Comparison of ENCODE assay signal across 27 cellular contexts in the genomic region with DNA sequence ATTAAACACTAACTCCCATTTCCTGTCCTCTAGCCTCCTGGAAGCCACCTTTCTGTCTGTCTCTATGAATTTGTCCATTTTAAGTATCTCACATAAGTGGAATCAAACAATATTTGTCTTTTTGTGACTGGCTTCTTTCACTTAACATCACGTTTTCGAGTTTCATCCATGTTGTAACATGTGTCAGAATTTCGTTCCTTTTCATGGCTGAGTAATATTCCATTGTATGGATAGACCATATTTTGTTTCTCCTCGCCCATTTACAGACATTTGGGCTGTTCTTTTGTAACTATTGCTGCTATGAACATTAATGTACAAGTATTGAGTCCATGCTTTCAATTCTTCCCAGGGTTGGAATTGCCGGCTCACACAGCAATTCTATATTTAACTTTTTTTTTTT. TPM values are rescaled to one million over a fixed set of nuclear protein-coding genes. Genes with fewer than 3 reads are reported as not detected.
A peak's percentile ranks its signal among the peaks of the same experiment; 100 is the strongest.
DNase-seq lines count a peak whose midpoint lies in the region; ATAC-seq, FAIRE-seq and TF ChIP-seq lines count a peak whose summit lies in the region.
"Had no signal": no experiment of that assay in that cellular context is flagged by ENCODE, and none has a peak within 500 bp of the region (broad histone marks: within the 10 kb centered on the region; RNA-seq: fewer than 3 reads in every experiment).

No MANE protein-coding gene starts in this region.

- H2AFZ ChIP-seq in GM12878 (ENCODE audit: control insufficient read depth, low read depth, low read length) (no peak overlapping the region), H1 (ENCODE audit: low read length) (no peak overlapping the region)

- H3K9me3 ChIP-seq in HEK293 (ENCODE audit: control insufficient read depth, insufficient read depth, low read depth, low read length), result no peaks in the 10 kb centered on the region
- no peaks in the 10 kb centered on the region; the same call in 2 of the 3 replicates for H3K9me3 ChIP-seq in GM12878 (replicated peaks; ENCODE audit: control insufficient read depth, insufficient read depth, low read length)
- no peaks in the 10 kb centered on the region for H3K9me3 ChIP-seq in H1 (ENCODE audit: insufficient read depth in 2 of 2, low read depth in 1 of 2, low read length in 1 of 2)
- H3K9me3 ChIP-seq in thyroid gland, result no peaks in the 10 kb centered on the region
- H3K9me3 ChIP-seq: BE2C had no signal

- no peak overlapping the region for H2BK120ac ChIP-seq in H1 (replicated peaks; ENCODE audit: low read depth, low read length)

- intact Hi-C loops in GM12878 (cut with micrococcal nuclease; ENCODE audit: unreplicated experiment) (no loop called here), thyroid gland (cut with DNase I) (no loop called here)

- H3K4me2 ChIP-seq in GM12878 (ENCODE audit: control insufficient read depth, insufficient read depth), result no peak overlapping the region
- no peak overlapping the region for H3K4me2 ChIP-seq in H1 (ENCODE audit: insufficient read depth in 1 of 2, low read depth in 2 of 2, low read length in 2 of 2)
- H3K4me2 ChIP-seq: BLaER1 had no signal

- ATAC-seq in GM12878, result no peak

- POLR2A ChIA-PET in HEK293 (lab: Yijun Ruan, JAX) (no interaction called here), GM12878 (lab: Charles Lee) (no interaction called here), H1 (lab: Charles Lee; ENCODE audit: partially characterized antibody) (no interaction called here)

- in situ Hi-C loops in GM12878 (cut with MboI), result no loop called here

- CTCF ChIA-PET in HEK293 (lab: Yijun Ruan, JAX), result no interaction called here
- CTCF ChIA-PET in GM12878 (lab: Yijun Ruan, JAX), result no interaction called here
- CTCF ChIA-PET in H1 (lab: Charles Lee; ENCODE audit: partially characterized antibody), result interaction anchor here (1.1 to 1.8 kb wide), 3 partner anchors 22 to 108 kb away, joined by 3 to 6 read pairs (median 4); no protein-coding TSS in a partner anchor

- H3K36me3 ChIP-seq in HEK293 (ENCODE audit: control insufficient read depth in 2 of 2, insufficient read depth in 1 of 2, low read length in 2 of 2), result no peaks in the 10 kb centered on the region
- H3K36me3 ChIP-seq in GM12878 (ENCODE audit: control insufficient read depth in 2 of 2, insufficient read depth in 2 of 2, low read length in 1 of 2), result no peaks in the 10 kb centered on the region
- H3K36me3 ChIP-seq in H1 (ENCODE audit: control insufficient read depth in 2 of 4, insufficient read depth in 4 of 4, low read length in 3 of 4), result no peaks in the 10 kb centered on the region
- no peaks in the 10 kb centered on the region for H3K36me3 ChIP-seq in thyroid gland
- H3K36me3 ChIP-seq: BE2C, BLaER1 had no signal

- DNase-seq in GM12878 (ENCODE audit: low read depth, low spot score) (no peak), H1 (ENCODE audit: low read depth in 1 of 2, low spot score in 2 of 2) (no peak), urothelium cell line (ENCODE audit: low spot score) (no peak), thyroid gland (no peak), cerebellum (ENCODE audit: low spot score) (no peak), SK-N-DZ (ENCODE audit: low spot score) (no peak), HuH-7 (ENCODE audit: low spot score) (no peak)
- DNase-seq: 8988T; ACHN; BE2C; C1 segment of cervical spinal cord; CD4-positive, alpha-beta memory T cell; CD4-positive, CD25-positive, alpha-beta regulatory T cell; CD8-positive, alpha-beta memory T cell; COR-L47; DMS 273 treated with DMSO at 0.1 percent for 48 hours; DMS153; DMS53; DMS79; DND-41; EL; GDM1 had no signal

- H3K27ac ChIP-seq in HEK293 (ENCODE audit: extremely low read depth, low read depth, low read length) (no peak overlapping the region), GM12878 (ENCODE audit: control insufficient read depth, insufficient read depth) (no peak overlapping the region), H1 (ENCODE audit: low read depth, low read length) (no peak overlapping the region), thyroid gland (no peak overlapping the region)
- H3K27ac ChIP-seq: BLaER1 had no signal

- BruUV-seq in GM12878 (replicated peaks; lab: Mats Ljungman, UMichigan), result no TSS peak

- no peak overlapping the region for H4K5ac ChIP-seq in H1 (ENCODE audit: insufficient read length, low read depth, low read length)

- 31% methylated on average over 5 of the region's 5 CpGs for WGBS in GM12878 (ENCODE audit: insufficient coverage, insufficient replicate concordance, low lambda C conversion rate, missing lambda C conversion rate)
- 66% methylated on average over 5 of the region's 5 CpGs; no CpG with 5 or more reads in 1 of the 2 experiments for WGBS in H1 (ENCODE audit: extremely low coverage in 1 of 2, insufficient coverage in 1 of 2, insufficient read length in 1 of 2, insufficient replicate concordance in 2 of 2, low coverage in 1 of 2, low lambda C conversion rate in 2 of 2, missing lambda C conversion rate in 1 of 2), 2 experiments
- WGBS in thyroid gland, 2 donors, result 73 to 74% methylated on average over 5 of the region's 5 CpGs

- H3K14ac ChIP-seq in H1 (ENCODE audit: insufficient read length), result no peak overlapping the region

- no peak overlapping the region for H3K9ac ChIP-seq in GM12878 (ENCODE audit: control insufficient read depth, insufficient read depth, low read length)
- H3K9ac ChIP-seq in H1 (replicated peaks in 1 of 4; ENCODE audit: extremely low read depth in 1 of 4, low read depth in 3 of 4, low read length in 3 of 4), result no peak overlapping the region
- H3K9ac ChIP-seq: BLaER1 had no signal

- TF ChIP-seq EP300 in GM12878 (IDR thresholded peaks at IDR 0.05; ENCODE audit: borderline replicate concordance in 1 of 2, control insufficient read depth in 1 of 2, low read depth in 2 of 2, low read length in 2 of 2) (no peak), H1 (IDR thresholded peaks at IDR 0.05; ENCODE audit: borderline replicate concordance in 1 of 2, low read depth in 2 of 2, low read length in 2 of 2) (no peak)

- TF ChIP-seq CTCF in HEK293 (tag by site-specific recombination; IDR thresholded peaks at IDR 0.05) (no peak), GM12878 (IDR thresholded peaks at IDR 0.05 in 2 of 3, conservative IDR thresholded peaks at IDR 0.05 in 1 of 3; ENCODE audit: control insufficient read depth in 2 of 3, extremely low read depth in 1 of 3, insufficient read depth in 1 of 3, low read depth in 3 of 3, low read length in 3 of 3) (no peak), H1 (IDR thresholded peaks at IDR 0.05; ENCODE audit: control extremely low read depth in 1 of 3, insufficient read depth in 1 of 3, low read depth in 1 of 3, low read length in 3 of 3) (no peak), thyroid gland (IDR thresholded peaks at IDR 0.05) (no peak)

- H3K79me2 ChIP-seq in GM12878 (ENCODE audit: control insufficient read depth, insufficient read depth, low read length), result no peaks in the 10 kb centered on the region
- H3K79me2 ChIP-seq in H1 (ENCODE audit: control insufficient read depth in 1 of 2, insufficient read depth in 2 of 2, low read length in 2 of 2), result no peaks in the 10 kb centered on the region

- H4K91ac ChIP-seq in H1 (replicated peaks; ENCODE audit: insufficient read length, low read length), result no peak overlapping the region

- H3K4ac ChIP-seq in H1 (replicated peaks; ENCODE audit: insufficient read length, low read depth, low read length), result no peak overlapping the region

- no peak overlapping the region for H4K8ac ChIP-seq in H1 (ENCODE audit: extremely low read depth, insufficient read depth, low read length)

- H3K4me1 ChIP-seq in HEK293 (ENCODE audit: control insufficient read depth, insufficient read depth, low read length), result no peaks in the 10 kb centered on the region
- H3K4me1 ChIP-seq in GM12878 (ENCODE audit: control insufficient read depth, insufficient read depth, low read length), result no peaks in the 10 kb centered on the region
- no peaks in the 10 kb centered on the region for H3K4me1 ChIP-seq in H1 (replicated peaks in 1 of 4; ENCODE audit: control insufficient read depth in 3 of 4, insufficient read depth in 4 of 4, low read length in 3 of 4)
- H3K4me1 ChIP-seq in thyroid gland, result no peaks in the 10 kb centered on the region
- H3K4me1 ChIP-seq: BE2C, BLaER1 had no signal

- RAD21 ChIA-PET in GM12878 (lab: Charles Lee; ENCODE audit: unreplicated experiment), result no interaction called here

- H3K23ac ChIP-seq in H1 (ENCODE audit: insufficient read length), result no peak overlapping the region

- H2BK12ac ChIP-seq in H1 (ENCODE audit: low read depth, low read length), result no peak overlapping the region

- FAIRE-seq in GM12878 (lab: Jason Lieb, UNC), result no peak
- FAIRE-seq in H1 (lab: Jason Lieb, UNC), result no peak
- peak; percentile 52 for FAIRE-seq in urothelium cell line (lab: Jason Lieb, UNC)
- FAIRE-seq: A204.1, GM12892, GM18507 had no signal

- H3K18ac ChIP-seq in H1 (ENCODE audit: extremely low read depth, low read length), result no peak overlapping the region

- no peak overlapping the region for H3K56ac ChIP-seq in H1 (replicated peaks; ENCODE audit: insufficient read length, low read depth, low read length)

- H3K27me3 ChIP-seq in GM12878 (replicated peaks in 1 of 2; ENCODE audit: control insufficient read depth in 2 of 2, insufficient read depth in 2 of 2, low read length in 1 of 2) (no peaks in the 10 kb centered on the region), H1 (replicated peaks in 1 of 4; ENCODE audit: control insufficient read depth in 3 of 4, extremely low read depth in 1 of 4, insufficient read depth in 3 of 4, low read length in 3 of 4) (no peaks in the 10 kb centered on the region), thyroid gland (no peaks in the 10 kb centered on the region)
- H3K27me3 ChIP-seq: BE2C, BLaER1 had no signal

- H4K20me1 ChIP-seq in GM12878 (ENCODE audit: control insufficient read depth, insufficient read depth), result no peaks in the 10 kb centered on the region
- H4K20me1 ChIP-seq in H1 (replicated peaks in 1 of 2; ENCODE audit: control insufficient read depth in 1 of 2, insufficient read depth in 2 of 2, low read length in 2 of 2), result no peaks in the 10 kb centered on the region
- H4K20me1 ChIP-seq: BLaER1 had no signal

- H2AK5ac ChIP-seq in H1 (ENCODE audit: low read depth, low read length), result no peak overlapping the region

- H3K23me2 ChIP-seq in H1 (ENCODE audit: low read depth, low read length), result no peaks in the 10 kb centered on the region

- TF ChIP-seq RAD21 in GM12878 (IDR thresholded peaks at IDR 0.05; ENCODE audit: insufficient read depth, low read depth, low read length) (no peak), H1 (IDR thresholded peaks at IDR 0.05 in 1 of 2, conservative IDR thresholded peaks at IDR 0.05 in 1 of 2; ENCODE audit: low read depth in 2 of 2, low read length in 2 of 2) (no peak)

- no peak overlapping the region for H2BK20ac ChIP-seq in H1 (ENCODE audit: low read length)

- H2BK15ac ChIP-seq in H1 (ENCODE audit: low read length), result no peak overlapping the region

- SMC1A ChIA-PET in GM12878 (lab: Charles Lee; ENCODE audit: uncharacterized antibody, unreplicated experiment), result no interaction called here

- H3K4me3 ChIP-seq in HEK293 (ENCODE audit: low read depth, low read length), result no peak overlapping the region
- H3K4me3 ChIP-seq in GM12878, result no peak overlapping the region
- no peak overlapping the region for H3K4me3 ChIP-seq in H1 (ENCODE audit: extremely low read depth in 1 of 4, insufficient read depth in 2 of 4, low read depth in 3 of 4, low read length in 4 of 4)
- H3K4me3 ChIP-seq in thyroid gland (replicated peaks in 1 of 3), result no peak overlapping the region
- H3K4me3 ChIP-seq: BLaER1 had no signal

- TF ChIP-seq POLR2A in GM12878 (IDR thresholded peaks at IDR 0.05; ENCODE audit: low read depth, low read length) (no peak), H1 (IDR thresholded peaks at IDR 0.05; ENCODE audit: control extremely low read depth in 1 of 2, low read depth in 2 of 2, low read length in 2 of 2) (no peak), thyroid gland (IDR thresholded peaks at IDR 0.05) (no peak)

- no peaks in the 10 kb centered on the region for H3K79me1 ChIP-seq in H1 (ENCODE audit: low read depth, low read length)

- no peak overlapping the region for H2BK5ac ChIP-seq in H1 (ENCODE audit: low read depth, low read length)

RNA-seq across cellular contexts. Expression of a gene that starts 15.7 kb away (rescaled TPM):
- total RNA-seq in GM12878 (2013; cell fraction: nucleolus; rRNA removed), result 14.4 and 15.0 TPM in 2 replicates
- total RNA-seq in GM12878 (2014; rRNA removed) (9.7 and 10.4 TPM in 2 replicates), GM12878 (2014; rRNA removed; fragmentation: Illumina TruSeq; extraction: Trizol) (8.1 and 9.4 TPM in 2 replicates), GM12878 (2021) (20.7 TPM in 2 replicates), thyroid gland (10 to 100 TPM; 36.3 to 64.2 (median 43.6) TPM), cerebellum (10.1 TPM)
- 4.9 TPM for polyA plus RNA-seq in GM12878 (2011; ENCODE audit: low read depth)
- polyA plus RNA-seq in GM12878 (2011; rRNA removed) (3.9 and 4.9 TPM in 2 replicates), GM12878 (2014; fragmentation: Illumina TruSeq; extraction: Trizol) (9.9 and 10.1 TPM in 2 replicates), GM12878 (2014; fragmentation: Nextera tagmentation; extraction: Ambion mirVana) (1 to 10 TPM; 1.2 to 1.4 TPM), GM12878 (2014; rRNA removed) (12.1 and 13.1 TPM in 2 replicates), GM12878 (2016; fragmentation: Nextera tagmentation; extraction: Ambion mirVana) (1 to 10 TPM; 5.9 to 6.0 TPM), H1 (2011; rRNA removed) (3.6 and 5.0 TPM in 2 replicates)
- 6.3 and 6.4 TPM in 2 replicates for polyA plus RNA-seq in GM12878 (2011; cell fraction: cytosol; rRNA removed)
- 7.7 and 10.0 TPM in 2 replicates for polyA plus RNA-seq in GM12878 (2011; cell fraction: nucleus; rRNA removed)
- polyA plus RNA-seq in GM12878 (2012), result 7.3 and 7.7 TPM in 2 replicates
- 4.8 and 10.9 TPM in 2 replicates for polyA minus RNA-seq in GM12878 (2011; rRNA and poly(A)+ RNA removed)
- polyA minus RNA-seq in GM12878 (2011; cell fraction: cytosol; rRNA and poly(A)+ RNA removed), result 5.1 and 5.9 TPM in 2 replicates
- 2.2 and 3.4 TPM in 2 replicates for polyA minus RNA-seq in GM12878 (2011; cell fraction: nucleus; rRNA and poly(A)+ RNA removed)
- total RNA-seq in H1 (2021; fragmentation: NEBNext Ultra II Directional; extraction: Animal tissue kit (Norgen Biotek cat#: 25700)), result 3.8 and 4.0 TPM in 2 replicates
- 3.7 TPM for polyA plus RNA-seq in H1 (2011; cell fraction: cytosol; rRNA removed)
- polyA plus RNA-seq in H1 (2011; cell fraction: nucleus; rRNA removed), result 6.8 TPM
- 3.3 to 5.0 TPM (median 3.8 TPM) in 4 replicates for polyA plus RNA-seq in H1 (2012, experiment 1 of 2)
- polyA plus RNA-seq in H1 (2012, experiment 2 of 2), result 3.4 TPM
- 5.8 TPM for polyA plus RNA-seq in H1 (2013, experiment 1 of 2)
- polyA plus RNA-seq in H1 (2013, experiment 2 of 2), result 4.7 TPM
- 3.8 and 3.9 TPM in 2 replicates for polyA minus RNA-seq in H1 (2011; rRNA and poly(A)+ RNA removed)
- polyA minus RNA-seq in H1 (2011; cell fraction: cytosol; rRNA and poly(A)+ RNA removed), result 3.4 TPM
- polyA minus RNA-seq in H1 (2011; cell fraction: nucleus; rRNA and poly(A)+ RNA removed), result 3.4 TPM
- polyA plus RNA-seq in SK-N-DZ (2014; cell fraction: cytosol; rRNA removed), result 1.6 and 1.9 TPM in 2 replicates
- polyA plus RNA-seq in SK-N-DZ (2014; cell fraction: nucleus; rRNA removed), result 1.6 and 2.0 TPM in 2 replicates
